ENCODE assay signal across 12 cellular contexts in the genomic region with DNA sequence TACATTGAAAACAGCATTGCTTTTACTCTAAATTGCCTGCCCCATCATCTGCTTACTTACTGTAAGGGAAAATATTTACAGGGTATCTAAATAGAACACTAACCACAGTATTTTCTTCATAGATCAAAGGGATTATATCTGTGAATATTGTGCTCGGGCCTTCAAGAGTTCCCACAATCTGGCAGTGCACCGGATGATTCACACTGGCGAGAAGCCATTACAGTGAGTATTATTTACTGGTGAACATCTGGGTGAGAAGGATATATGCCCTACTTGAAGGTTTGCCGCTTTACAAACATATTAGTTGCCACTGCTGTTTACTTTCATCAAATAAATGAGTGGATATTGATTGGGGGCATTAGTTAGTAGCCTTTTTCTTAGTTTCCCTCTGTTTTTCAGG. TPM values are rescaled to one million over a fixed set of nuclear protein-coding genes. Genes with fewer than 3 reads are reported as not detected.
DNase-seq lines count a peak whose midpoint lies in the region; ATAC-seq and TF ChIP-seq lines count a peak whose summit lies in the region.
"Had no signal": no experiment of that assay in that cellular context is flagged by ENCODE, and none has a peak within 500 bp of the region (broad histone marks: within the 10 kb centered on the region; RNA-seq: fewer than 3 reads in every experiment).

No MANE protein-coding gene starts in this region.

- TF ChIP-seq POLR2A in esophagus squamous epithelium (IDR thresholded peaks at IDR 0.05) = no peak

- no peak for ATAC-seq in HG02588 (IDR thresholded peaks at IDR 0.05; ENCODE audit: unreplicated experiment)
- ATAC-seq in HG03095 (IDR thresholded peaks at IDR 0.05; ENCODE audit: unreplicated experiment) = no peak
- no peak for ATAC-seq in sciatic nerve

- H3K27me3 ChIP-seq in SJSA1 (replicated peaks) (no peaks in the 10 kb centered on the region), esophagus squamous epithelium (no peaks in the 10 kb centered on the region)
- H3K27me3 ChIP-seq: transverse colon had no signal

- no peak for TF ChIP-seq CTCF in foreskin fibroblast (IDR thresholded peaks at IDR 0.05; ENCODE audit: low read depth, low read length)
- no peak for TF ChIP-seq CTCF in esophagus squamous epithelium (IDR thresholded peaks at IDR 0.05)

- peaks cover 13% of the 10 kb centered on the region for H3K4me1 ChIP-seq in SJSA1 (replicated peaks)
- peaks cover 0 to 25% (median 0%) of the 10 kb centered on the region in 3 donors for H3K4me1 ChIP-seq in esophagus squamous epithelium
- H3K4me1 ChIP-seq: transverse colon had no signal

- WGBS in esophagus squamous epithelium, 2 donors = 30 to 32% methylated on average over 4 of the region's 4 CpGs

- DNase-seq in GM03348 (ENCODE audit: low spot score) (peak; percentile 73), SJSA1 (ENCODE audit: low read depth in 1 of 2, low spot score in 2 of 2) (peak; percentile 69 to 76), foreskin fibroblast (peak; percentile 85 to 93), renal cortical epithelial cell (ENCODE audit: low read depth) (peak; percentile 72), esophagus squamous epithelium (lab: John Stamatoyannopoulos, UW) (no peak), sciatic nerve (ENCODE audit: low spot score) (no peak)
- DNase-seq: activated naive CD4-positive, alpha-beta T cell treated with anti-CD3 and anti-CD28 coated beads for 36 hours; GF-D8; stimulated activated CD4-positive, alpha-beta T cell treated with anti-CD3 and anti-CD28 coated beads, Interleukin-4, amount 100 ng/mL, for 24 hours; transverse colon had no signal

- no peaks in the 10 kb centered on the region for H3K9me3 ChIP-seq in SJSA1 (replicated peaks)
- no peaks in the 10 kb centered on the region for H3K9me3 ChIP-seq in esophagus squamous epithelium
- H3K9me3 ChIP-seq: transverse colon had no signal

- peaks cover 93% of the 10 kb centered on the region for H3K36me3 ChIP-seq in SJSA1
- H3K36me3 ChIP-seq in esophagus squamous epithelium = peaks cover 15 to 100% (median 37%) of the 10 kb centered on the region in 3 donors

- intact Hi-C loops in esophagus squamous epithelium (cut with DNase I) = no loop called here
- intact Hi-C loops in sciatic nerve (cut with DNase I) = no loop called here

- H3K4me3 ChIP-seq in SJSA1 = no peak overlapping the region
- H3K4me3 ChIP-seq in foreskin fibroblast (ENCODE audit: low read depth in 1 of 2, low read length in 2 of 2) = no peak overlapping the region
- H3K4me3 ChIP-seq in esophagus squamous epithelium = no peak overlapping the region
- H3K4me3 ChIP-seq: transverse colon had no signal

- H3K27ac ChIP-seq in SJSA1 (no peak overlapping the region), esophagus squamous epithelium (peak overlapping the region in 1 of 4 donors; percentile 37)
- H3K27ac ChIP-seq: transverse colon had no signal

RNA-seq across cellular contexts. Expression of gene CNTF, which starts 5.9 kb away (rescaled TPM):
- 0.16 and 1.9 TPM in 2 replicates for total RNA-seq in SJSA1 (2014; rRNA removed; shearing (Covaris generic))
- total RNA-seq in renal cortical epithelial cell (0.35 and 1.6 TPM in 2 replicates), esophagus squamous epithelium (1 to 10 TPM in 2 of 4 donors, under 1 TPM in 2; 0.53 to 3.2 (median 1.2) TPM), sciatic nerve (426 TPM)

RNA-seq across cellular contexts. Expression of gene ZFP91, which starts 37.7 kb away (rescaled TPM):
- total RNA-seq in SJSA1 (2014; rRNA removed; shearing (Covaris generic)) = 68.1 and 83.8 TPM in 2 replicates
- total RNA-seq in renal cortical epithelial cell = 42.1 and 56.1 TPM in 2 replicates
- 10 to 100 TPM; 26.6 to 48.6 (median 40.5) TPM for total RNA-seq in esophagus squamous epithelium
- 46.5 TPM for total RNA-seq in sciatic nerve

RNA-seq across cellular contexts. Expression of gene LPXN, which starts 40.9 kb away (rescaled TPM):
- total RNA-seq in SJSA1 (2014; rRNA removed; shearing (Covaris generic)) = 4.0 and 4.9 TPM in 2 replicates
- total RNA-seq in renal cortical epithelial cell = 4.1 and 14.1 TPM in 2 replicates
- total RNA-seq in esophagus squamous epithelium = 10 to 100 TPM in 1 of 4 donors, 1 to 10 TPM in 3; 1.7 to 12.4 (median 4.4) TPM
- total RNA-seq in sciatic nerve = 17.2 TPM

Comparison
In these comparisons a context has a peak if more than half of its experiments do, and no peak if none do; other contexts are left out.
1. DNase-seq: peak in GM03348 (single experiment), SJSA1 (2 of 2), foreskin fibroblast (2 of 2) and renal cortical epithelial cell (single experiment); none in esophagus squamous epithelium (single experiment) and sciatic nerve (single experiment).
2. RNA of gene CNTF, which starts 5.9 kb away (total RNA-seq): 426 TPM in sciatic nerve (single experiment); 0.16 to 1.9 TPM in SJSA1, 0.53 to 3.2 TPM in esophagus squamous epithelium and 0.35 to 1.6 TPM in renal cortical epithelial cell; every median in the first group is over 100 times any median in the second.